Comparison of ENCODE assay signal across 12 cellular contexts in genomic region chr6:167280441-167280835, GRCh38. TPM values are rescaled to one million over a fixed set of nuclear protein-coding genes. Genes with fewer than 3 reads are reported as not detected.
DNase-seq lines count a peak whose midpoint lies in the region; ATAC-seq and TF ChIP-seq lines count a peak whose summit lies in the region.
"Not testable (repeated sequence)": the region's sequence is repeated elsewhere in the genome, so short reads cannot be mapped to it uniquely, and the experiment has no call there.
"Had no signal": no experiment of that assay in that cellular context is flagged by ENCODE, and none has a peak within 500 bp of the region (broad histone marks: within the 10 kb centered on the region; RNA-seq: fewer than 3 reads in every experiment).

No MANE protein-coding gene starts in this region.

- not testable (repeated sequence) for H3K4me3 Mint-ChIP-seq in type B pancreatic cell

- not testable (repeated sequence) for H3K27me3 Mint-ChIP-seq in type B pancreatic cell

- peak; percentile 54 for ATAC-seq in esophagus mucosa

- H3K27me3 ChIP-seq in WERI-Rb-1 (ENCODE audit: insufficient read depth, low read depth, severe bottlenecking) = not testable (repeated sequence)

- H3K4me1 Mint-ChIP-seq in type B pancreatic cell (ENCODE audit: unreplicated experiment) = peaks cover 40% of the 10 kb centered on the region

- TF ChIP-seq CTCF in WERI-Rb-1 (IDR thresholded peaks at IDR 0.05; ENCODE audit: low read depth, low read length); type B pancreatic cell (conservative IDR thresholded peaks at IDR 0.05): not testable (repeated sequence)

- not testable (repeated sequence) for H3K36me3 Mint-ChIP-seq in type B pancreatic cell

- peak overlapping the region; percentile 86 for H3K27ac ChIP-seq in WERI-Rb-1

- DNase-seq in DMS79 treated with DMSO at 0.1 percent for 48 hours (lab: John Stamatoyannopoulos, UW) (peak; percentile 36), NCI-H1092 treated with DMSO at 0.1 percent for 48 hours (lab: John Stamatoyannopoulos, UW) (peak; percentile 57), NCI-H69 (lab: John Stamatoyannopoulos, UW) (peak; percentile 59), mucosa of gallbladder (ENCODE audit: low spot score) (peak; percentile 46)
- not testable (repeated sequence) for DNase-seq in WERI-Rb-1; type B pancreatic cell (ENCODE audit: extremely low spot score, unreplicated experiment)

- H3K27ac Mint-ChIP-seq in type B pancreatic cell = peak overlapping the region; percentile 87

- not testable (repeated sequence) for H3K4me3 ChIP-seq in WERI-Rb-1 (ENCODE audit: low read depth, low read length)

- H3K36me3 ChIP-seq in WERI-Rb-1 = not testable (repeated sequence)

- not testable (repeated sequence) for H3K9me3 Mint-ChIP-seq in type B pancreatic cell

- H3K9me3 ChIP-seq in WERI-Rb-1 (ENCODE audit: severe bottlenecking) = not testable (repeated sequence)

RNA-seq across cellular contexts. Expression of gene UNC93A, which starts 10.7 kb away (rescaled TPM):
- total RNA-seq in esophagus mucosa = 4.5 TPM
- 14.3 TPM for total RNA-seq in mucosa of gallbladder
- 3.7 and 11.2 TPM in 2 replicates for total RNA-seq in type B pancreatic cell (ENCODE audit: low replicate concordance)
- total RNA-seq: A172; Calu3; CD4-positive, alpha-beta T cell; GM23248 had no signal

RNA-seq across cellular contexts. Expression of gene TTLL2, which starts 44.4 kb away (rescaled TPM):
- total RNA-seq in esophagus mucosa (not detected), mucosa of gallbladder (not detected), type B pancreatic cell (ENCODE audit: low replicate concordance) (not detected in 2 replicates)
- total RNA-seq: A172; Calu3; CD4-positive, alpha-beta T cell; GM23248; H9 had no signal
